In genomic region chr14:61323970-61324369, GRCh38 we compare ENCODE assay signal across 16 cellular contexts. TPM values are rescaled to one million over a fixed set of nuclear protein-coding genes. Genes with fewer than 3 reads are reported as not detected.
DNase-seq lines count a peak whose midpoint lies in the region; ATAC-seq and TF ChIP-seq lines count a peak whose summit lies in the region.
"Had no signal": no experiment of that assay in that cellular context is flagged by ENCODE, and none has a peak within 500 bp of the region (broad histone marks: within the 10 kb centered on the region; RNA-seq: fewer than 3 reads in every experiment).

No MANE protein-coding gene starts in this region.

- no peaks in the 10 kb centered on the region for H4K20me1 ChIP-seq in hepatocyte (ENCODE audit: insufficient read depth, poor library complexity, severe bottlenecking)

- no peak overlapping the region for H2AFZ ChIP-seq in hepatocyte

- no peak for DNase-seq in activated T-cell treated with anti-CD3 and anti-CD28 coated beads, Interleukin-2, amount 50 U/mL, for 24 hours
- no peak for DNase-seq in activated T-cell treated with anti-CD3 and anti-CD28 coated beads for 4 hours
- no peak for DNase-seq in hepatocyte (ENCODE audit: low spot score)
- DNase-seq in thoracic aorta (ENCODE audit: low spot score), result no peak
- no peak for DNase-seq in COR-L47 (lab: John Stamatoyannopoulos, UW)
- DNase-seq in C1 segment of cervical spinal cord (lab: John Stamatoyannopoulos, UW), result no peak
- DNase-seq in CD1c-positive myeloid dendritic cell (ENCODE audit: extremely low spot score), result no peak
- DNase-seq: ACHN, adrenal gland, dermis blood vessel endothelial cell, IMR-90, NCI-H774, posterior cingulate gyrus had no signal

- H3K36me3 ChIP-seq in hepatocyte (replicated peaks; ENCODE audit: insufficient read depth, low read depth), result no peaks in the 10 kb centered on the region
- no peaks in the 10 kb centered on the region for H3K36me3 ChIP-seq in thoracic aorta
- H3K36me3 ChIP-seq: adrenal gland had no signal

- no peaks in the 10 kb centered on the region for H3K79me2 ChIP-seq in hepatocyte

- no peak for ATAC-seq in thoracic aorta (ENCODE audit: insufficient number of reproducible peaks, low FRiP score, low read depth)

- H3K4me3 ChIP-seq in hepatocyte, result no peak overlapping the region
- peak overlapping the region; percentile 83 for H3K4me3 ChIP-seq in thoracic aorta

- H3K9me3 ChIP-seq in hepatocyte (ENCODE audit: low read depth) (no peaks in the 10 kb centered on the region), thoracic aorta (no peaks in the 10 kb centered on the region)
- H3K9me3 ChIP-seq: adrenal gland had no signal

- H3K4me1 ChIP-seq in hepatocyte (ENCODE audit: insufficient read depth) (peaks cover 6% of the 10 kb centered on the region), thoracic aorta (ENCODE audit: control insufficient read depth in 1 of 2, low read depth in 2 of 2) (peaks cover 0 to 17% of the 10 kb centered on the region in 2 donors)

- peak overlapping the region; percentile 92; the same call in 1 of the 2 replicates for H3K27ac ChIP-seq in VCaP
- no peak overlapping the region for H3K27ac ChIP-seq in hepatocyte
- H3K27ac ChIP-seq in thoracic aorta, result no peak overlapping the region

- no peak for TF ChIP-seq CTCF in VCaP (conservative IDR thresholded peaks at IDR 0.05)
- no peak for TF ChIP-seq CTCF in hepatocyte (IDR thresholded peaks at IDR 0.05; ENCODE audit: poor library complexity)
- TF ChIP-seq CTCF in thoracic aorta (IDR thresholded peaks at IDR 0.05), result no peak

- H3K4me1 Mint-ChIP-seq in activated T-cell treated with anti-CD3 and anti-CD28 coated beads, Interleukin-2, amount 50 U/mL, for 24 hours (ENCODE audit: low read depth), result peaks cover 54% of the 10 kb centered on the region

- peak overlapping the region; percentile 97 for H3K4me2 ChIP-seq in hepatocyte

- no peaks in the 10 kb centered on the region for H3K9me2 ChIP-seq in hepatocyte (replicated peaks; ENCODE audit: insufficient read depth)

- H3K9me3 Mint-ChIP-seq in activated T-cell treated with anti-CD3 and anti-CD28 coated beads, Interleukin-2, amount 50 U/mL, for 24 hours, result no peaks in the 10 kb centered on the region

- WGBS in hepatocyte (ENCODE audit: low lambda C conversion rate, missing lambda C conversion rate), result 97% methylated on average over 6 of the region's 6 CpGs

- H3K27ac Mint-ChIP-seq in activated T-cell treated with anti-CD3 and anti-CD28 coated beads, Interleukin-2, amount 50 U/mL, for 24 hours, result peak overlapping the region; percentile 96

- H3K27me3 Mint-ChIP-seq in activated T-cell treated with anti-CD3 and anti-CD28 coated beads, Interleukin-2, amount 50 U/mL, for 24 hours, result no peaks in the 10 kb centered on the region

- H3K27me3 ChIP-seq in hepatocyte, result peaks cover 26% of the 10 kb centered on the region
- no peaks in the 10 kb centered on the region for H3K27me3 ChIP-seq in thoracic aorta (replicated peaks; ENCODE audit: insufficient read depth)
- H3K27me3 ChIP-seq: adrenal gland had no signal

- H3K4me3 Mint-ChIP-seq in activated T-cell treated with anti-CD3 and anti-CD28 coated beads, Interleukin-2, amount 50 U/mL, for 24 hours, result peak overlapping the region; percentile 93

- peaks cover 56% of the 10 kb centered on the region for H3K36me3 Mint-ChIP-seq in activated T-cell treated with anti-CD3 and anti-CD28 coated beads, Interleukin-2, amount 50 U/mL, for 24 hours (ENCODE audit: low read depth)

RNA-seq across cellular contexts. Expression of gene PRKCH, which starts 2.6 kb away (rescaled TPM):
- total RNA-seq in hepatocyte (11.2 and 16.3 TPM in 2 replicates), thoracic aorta (10 to 100 TPM; 24.6 to 73.6 TPM)
- polyA plus RNA-seq in hepatocyte, result 7.1 and 8.7 TPM in 2 replicates

RNA-seq across cellular contexts. Expression of gene TMEM30B, which starts 42.8 kb away (rescaled TPM):
- total RNA-seq in hepatocyte (15.8 and 18.2 TPM in 2 replicates), thoracic aorta (10 to 100 TPM; 46.9 to 51.0 TPM)
- 12.4 and 19.3 TPM in 2 replicates for polyA plus RNA-seq in hepatocyte
- total RNA-seq: Daoy, IMR-90, SK-MEL-5 had no signal
